Comparison of ENCODE assay signal across 8 cellular contexts in genomic region chrX:49039598-49040375, GRCh38. TPM values are rescaled to one million over a fixed set of nuclear protein-coding genes. Genes with fewer than 3 reads are reported as not detected.
A peak's percentile ranks its signal among the peaks of the same experiment; 100 is the strongest.
DNase-seq lines count a peak whose midpoint lies in the region; ATAC-seq and TF ChIP-seq lines count a peak whose summit lies in the region.

No MANE protein-coding gene starts in this region.

- no peak for TF ChIP-seq RAD21 in HCT116 (IDR thresholded peaks at IDR 0.05; ENCODE audit: low read depth)

- H3K9ac ChIP-seq in HCT116 (ENCODE audit: low read length), result peak overlapping the region; percentile 52

- H3K4me3 Mint-ChIP-seq in activated T-helper 2 cell treated with anti-CD3 and anti-CD28 coated beads, Interferon-gamma antibody, Interleukin-2, Interleukin-4, amounts not matched to agents 10 μg/mL and 5 μg/mL and 100 μg/mL, durations not matched to agents 14 hours and 24 hours and 36 hours (ENCODE audit: low read depth), result peak overlapping the region; percentile 55
- peak overlapping the region; percentile 93 for H3K4me3 Mint-ChIP-seq in nephron progenitor cell

- peaks cover 33% of the 10 kb centered on the region for H3K4me1 Mint-ChIP-seq in activated T-helper 2 cell treated with anti-CD3 and anti-CD28 coated beads, Interferon-gamma antibody, Interleukin-2, Interleukin-4, amounts not matched to agents 10 μg/mL and 5 μg/mL and 100 μg/mL, durations not matched to agents 14 hours and 24 hours and 36 hours (ENCODE audit: low read depth)
- peaks cover 41% of the 10 kb centered on the region for H3K4me1 Mint-ChIP-seq in nephron progenitor cell

- ATAC-seq in HCT116, result peak; percentile 49
- ATAC-seq in Panc1, result no peak
- peak; percentile 36 for ATAC-seq in foreskin keratinocyte
- no peak for ATAC-seq in HG03108 (IDR thresholded peaks at IDR 0.05; ENCODE audit: unreplicated experiment)

- peak; percentile 10 for TF ChIP-seq CTCF in AG09309 (IDR thresholded peaks at IDR 0.05; ENCODE audit: control insufficient read depth, insufficient read depth, low read depth, low read length, missing control alignments)
- no peak for TF ChIP-seq CTCF in HCT116 (IDR thresholded peaks at IDR 0.05 in 2 of 3, conservative IDR thresholded peaks at IDR 0.05 in 1 of 3; ENCODE audit: borderline replicate concordance in 1 of 3, insufficient read depth in 1 of 3, low read depth in 2 of 3, low read length in 2 of 3)
- no peak for TF ChIP-seq CTCF in Panc1 (IDR thresholded peaks at IDR 0.05)
- peak; percentile 51 for TF ChIP-seq CTCF in foreskin keratinocyte (conservative IDR thresholded peaks at IDR 0.05)
- no peak for TF ChIP-seq CTCF in nephron progenitor cell (IDR thresholded peaks at IDR 0.05)

- no peaks in the 10 kb centered on the region for H3K9me3 ChIP-seq in HCT116 (ENCODE audit: control insufficient read depth in 1 of 2, insufficient read depth in 1 of 2, low read depth in 1 of 2, low read length in 2 of 2)
- no peaks in the 10 kb centered on the region for H3K9me3 ChIP-seq in Panc1 (ENCODE audit: control insufficient read depth, insufficient read depth, low read depth, low read length)

- no peaks in the 10 kb centered on the region for H3K9me2 ChIP-seq in HCT116 (ENCODE audit: insufficient read depth)

- in situ Hi-C loops in Panc1 (cut with HindIII; ENCODE audit: low pct_unique_long_range_greater_than_20kb, low sequenced_read_pairs), result no loop called here

- H3K27ac ChIP-seq in HCT116 (ENCODE audit: low read depth, low read length) (peak overlapping the region; percentile 94), Panc1 (ENCODE audit: low read length) (peak overlapping the region; percentile 57), foreskin keratinocyte (peak overlapping the region; percentile 23), temporal lobe (ENCODE audit: low read depth, low read length) (peak overlapping the region; percentile 84)

- no peaks in the 10 kb centered on the region for H3K27me3 Mint-ChIP-seq in activated T-helper 2 cell treated with anti-CD3 and anti-CD28 coated beads, Interferon-gamma antibody, Interleukin-2, Interleukin-4, amounts not matched to agents 10 μg/mL and 5 μg/mL and 100 μg/mL, durations not matched to agents 14 hours and 24 hours and 36 hours (ENCODE audit: low read depth)
- peaks cover 3% of the 10 kb centered on the region for H3K27me3 Mint-ChIP-seq in nephron progenitor cell (ENCODE audit: low read depth, poor library complexity)

- H3K36me3 Mint-ChIP-seq in activated T-helper 2 cell treated with anti-CD3 and anti-CD28 coated beads, Interferon-gamma antibody, Interleukin-2, Interleukin-4, amounts not matched to agents 10 μg/mL and 5 μg/mL and 100 μg/mL, durations not matched to agents 14 hours and 24 hours and 36 hours (ENCODE audit: low read depth), result peaks cover 26% of the 10 kb centered on the region
- H3K36me3 Mint-ChIP-seq in nephron progenitor cell (ENCODE audit: low read depth), result peaks cover 20% of the 10 kb centered on the region

- RAD21 ChIA-PET in HCT116 (lab: Charles Lee; ENCODE audit: low non-redundant PET in 1 of 2, low total read pairs in 2 of 2, uncharacterized antibody in 2 of 2, unreplicated experiment in 2 of 2), result no interaction called here

- TF ChIP-seq POLR2A in HCT116 (IDR thresholded peaks at IDR 0.05; ENCODE audit: borderline replicate concordance, extremely low read depth, insufficient read depth, insufficient read length), result no peak

- POLR2A ChIA-PET in HCT116 (lab: Charles Lee), result interaction anchor here (0.8 to 1.0 kb wide), 2 partner anchors 9 to 82 kb away, joined by 3 read pairs; no protein-coding TSS in a partner anchor
- POLR2A ChIA-PET in Panc1 (lab: Charles Lee), result interaction anchor here (0.7 kb wide), 2 partner anchors 49 to 411 kb away, joined by 3 to 10 read pairs; no protein-coding TSS in a partner anchor

- intact Hi-C loops in HCT116 (cut with micrococcal nuclease) (loop anchor here (5.0 to 10.0 kb wide), 2 partner anchors 37 to 125 kb away; partner anchors contain the start of genes GRIPAP1 and MAGIX), Panc1 (cut with micrococcal nuclease; ENCODE audit: unreplicated experiment) (loop anchor here (10.0 kb wide), 1 partner anchor 65 kb away; the partner anchor contains the start of gene KCND1)
- intact Hi-C loops in activated T-helper 2 cell treated with anti-CD3 and anti-CD28 coated beads, Interferon-gamma antibody, Interleukin-2, Interleukin-4, amounts not matched to agents 10 μg/mL and 5 μg/mL and 100 μg/mL, durations not matched to agents 14 hours and 24 hours and 36 hours (cut with micrococcal nuclease), result no loop called here

- BruUV-seq in HCT116 (replicated peaks; lab: Mats Ljungman, UMichigan) (no TSS peak), Panc1 (replicated peaks; lab: Mats Ljungman, UMichigan) (no TSS peak)

- H3K4me3 ChIP-seq in AG09309 (ENCODE audit: control insufficient read depth, low read depth, low read length), result peak overlapping the region; percentile 43
- peak overlapping the region; percentile 29 to 35 for H3K4me3 ChIP-seq in HCT116 (replicated peaks in 1 of 2; ENCODE audit: low read depth in 1 of 2, low read length in 2 of 2)
- peak overlapping the region; percentile 38 to 73; a peak in 3 of 4 replicates for H3K4me3 ChIP-seq in Panc1 (ENCODE audit: low read depth in 2 of 2, low read length in 2 of 2)

- no peaks in the 10 kb centered on the region for H4K20me1 ChIP-seq in HCT116 (ENCODE audit: insufficient read depth)

- peak overlapping the region; percentile 87 for H3K4me2 ChIP-seq in HCT116 (ENCODE audit: low read length)

- H3K4me1 ChIP-seq in HCT116 (ENCODE audit: control insufficient read depth in 1 of 2, insufficient read depth in 2 of 2, low read length in 2 of 2) (peaks cover 23 to 34% of the 10 kb centered on the region in 2 experiments), Panc1 (ENCODE audit: control insufficient read depth, insufficient read depth, low read length) (peaks cover 18% of the 10 kb centered on the region), foreskin keratinocyte (no peaks in the 10 kb centered on the region)

- H3K27me3 ChIP-seq in HCT116 (ENCODE audit: insufficient read depth, low read length) (no peaks in the 10 kb centered on the region), Panc1 (ENCODE audit: control insufficient read depth, insufficient read depth, low read length) (no peaks in the 10 kb centered on the region), foreskin keratinocyte (no peaks in the 10 kb centered on the region)

- H3K36me3 ChIP-seq in HCT116 (ENCODE audit: control insufficient read depth in 1 of 2, insufficient read depth in 2 of 2, low read length in 2 of 2), result peaks cover 4 to 5% of the 10 kb centered on the region in 2 experiments; a peak in 3 of 4 replicates
- H3K36me3 ChIP-seq in Panc1 (ENCODE audit: control insufficient read depth, insufficient read depth, low read length), result no peaks in the 10 kb centered on the region; the same call in 1 of the 2 replicates

- peaks cover 36% of the 10 kb centered on the region for H3K79me2 ChIP-seq in HCT116 (ENCODE audit: insufficient read depth, low read length)

- no peak overlapping the region for H2AFZ ChIP-seq in HCT116 (ENCODE audit: low read depth, low read length, poor library complexity, severe bottlenecking)

- DNase-seq in AG09309 (ENCODE audit: low read depth) (peak; percentile 70), HCT116 (ENCODE audit: low read depth, low spot score) (peak; percentile 75), Panc1 (ENCODE audit: low read depth, low spot score) (no peak), foreskin keratinocyte (peak; percentile 77 to 87), nephron progenitor cell (peak; percentile 63)
- peak; percentile 21 for DNase-seq in activated T-helper 2 cell treated with anti-CD3 and anti-CD28 coated beads, Interferon-gamma antibody, Interleukin-2, Interleukin-4, amounts not matched to agents 10 μg/mL and 5 μg/mL and 100 μg/mL, durations not matched to agents 14 hours and 24 hours and 36 hours (ENCODE audit: low spot score)

- H3K27ac Mint-ChIP-seq in activated T-helper 2 cell treated with anti-CD3 and anti-CD28 coated beads, Interferon-gamma antibody, Interleukin-2, Interleukin-4, amounts not matched to agents 10 μg/mL and 5 μg/mL and 100 μg/mL, durations not matched to agents 14 hours and 24 hours and 36 hours, result peak overlapping the region; percentile 82
- peak overlapping the region; percentile 97 for H3K27ac Mint-ChIP-seq in nephron progenitor cell

- CTCF ChIA-PET in HCT116 (lab: Charles Lee), result no interaction called here
- CTCF ChIA-PET in Panc1 (lab: Charles Lee), result no interaction called here

- H3K9me3 Mint-ChIP-seq in activated T-helper 2 cell treated with anti-CD3 and anti-CD28 coated beads, Interferon-gamma antibody, Interleukin-2, Interleukin-4, amounts not matched to agents 10 μg/mL and 5 μg/mL and 100 μg/mL, durations not matched to agents 14 hours and 24 hours and 36 hours, result no peaks in the 10 kb centered on the region
- H3K9me3 Mint-ChIP-seq in nephron progenitor cell, result peaks cover 37% of the 10 kb centered on the region

RNA-seq across cellular contexts. Expression of gene TFE3, which starts 3.4 kb away (rescaled TPM):
- total RNA-seq in HCT116 (2021; ENCODE audit: unreplicated experiment) (17.1 TPM), Panc1 (2021; ENCODE audit: unreplicated experiment) (45.9 TPM), foreskin keratinocyte (41.4 and 41.9 TPM in 2 replicates), temporal lobe (8.9 TPM)
- 21.1 and 24.9 TPM in 2 replicates for polyA plus RNA-seq in HCT116 (2012)
- 57.6 TPM for polyA plus RNA-seq in Panc1 (2012; ENCODE audit: insufficient read length)
- total RNA-seq in activated T-helper 2 cell treated with anti-CD3 and anti-CD28 coated beads, Interferon-gamma antibody, Interleukin-2, Interleukin-4, amounts not matched to agents 10 μg/mL and 5 μg/mL and 100 μg/mL, durations not matched to agents 14 hours and 24 hours and 36 hours, result 28.4 and 28.5 TPM in 2 replicates
- polyA plus RNA-seq in foreskin keratinocyte, result 38.3 and 38.8 TPM in 2 replicates

RNA-seq across cellular contexts. Expression of gene CCDC120, which starts 19.0 kb away (rescaled TPM):
- total RNA-seq in HCT116 (2021; ENCODE audit: unreplicated experiment) (13.5 TPM), Panc1 (2021; ENCODE audit: unreplicated experiment) (11.0 TPM), foreskin keratinocyte (5.9 and 8.0 TPM in 2 replicates), temporal lobe (3.0 TPM)
- polyA plus RNA-seq in HCT116 (2012), result 8.9 and 9.0 TPM in 2 replicates
- polyA plus RNA-seq in Panc1 (2012; ENCODE audit: insufficient read length), result 9.4 TPM
- total RNA-seq in activated T-helper 2 cell treated with anti-CD3 and anti-CD28 coated beads, Interferon-gamma antibody, Interleukin-2, Interleukin-4, amounts not matched to agents 10 μg/mL and 5 μg/mL and 100 μg/mL, durations not matched to agents 14 hours and 24 hours and 36 hours, result 4.6 and 6.6 TPM in 2 replicates
- polyA plus RNA-seq in foreskin keratinocyte, result 7.3 and 7.8 TPM in 2 replicates

RNA-seq across cellular contexts. Expression of gene PRAF2, which starts 34.0 kb away (rescaled TPM):
- total RNA-seq in HCT116 (2021; ENCODE audit: unreplicated experiment) (18.8 TPM), Panc1 (2021; ENCODE audit: unreplicated experiment) (36.3 TPM), foreskin keratinocyte (11.6 and 11.9 TPM in 2 replicates), temporal lobe (3.7 TPM)
- polyA plus RNA-seq in HCT116 (2012), result 21.7 and 26.3 TPM in 2 replicates
- polyA plus RNA-seq in Panc1 (2012; ENCODE audit: insufficient read length), result 73.9 TPM
- 14.2 and 14.4 TPM in 2 replicates for total RNA-seq in activated T-helper 2 cell treated with anti-CD3 and anti-CD28 coated beads, Interferon-gamma antibody, Interleukin-2, Interleukin-4, amounts not matched to agents 10 μg/mL and 5 μg/mL and 100 μg/mL, durations not matched to agents 14 hours and 24 hours and 36 hours
- polyA plus RNA-seq in foreskin keratinocyte, result 31.6 and 31.8 TPM in 2 replicates

RNA-seq across cellular contexts. Expression of gene GRIPAP1, which starts 37.7 kb away (rescaled TPM):
- total RNA-seq in HCT116 (2021; ENCODE audit: unreplicated experiment), result 39.4 TPM
- polyA plus RNA-seq in HCT116 (2012), result 35.3 and 36.6 TPM in 2 replicates
- 51.0 TPM for total RNA-seq in Panc1 (2021; ENCODE audit: unreplicated experiment)
- 45.7 TPM for polyA plus RNA-seq in Panc1 (2012; ENCODE audit: insufficient read length)
- 86.5 and 93.1 TPM in 2 replicates for total RNA-seq in activated T-helper 2 cell treated with anti-CD3 and anti-CD28 coated beads, Interferon-gamma antibody, Interleukin-2, Interleukin-4, amounts not matched to agents 10 μg/mL and 5 μg/mL and 100 μg/mL, durations not matched to agents 14 hours and 24 hours and 36 hours
- 18.8 and 18.9 TPM in 2 replicates for total RNA-seq in foreskin keratinocyte
- 13.7 and 13.8 TPM in 2 replicates for polyA plus RNA-seq in foreskin keratinocyte
- total RNA-seq in temporal lobe, result 27.8 TPM

RNA-seq across cellular contexts. Expression of gene WDR45, which starts 39.9 kb away (rescaled TPM):
- total RNA-seq in HCT116 (2021; ENCODE audit: unreplicated experiment), result 41.7 TPM
- polyA plus RNA-seq in HCT116 (2012), result 54.2 and 54.4 TPM in 2 replicates
- total RNA-seq in Panc1 (2021; ENCODE audit: unreplicated experiment), result 49.3 TPM
- polyA plus RNA-seq in Panc1 (2012; ENCODE audit: insufficient read length), result 89.4 TPM
- 37.9 and 43.5 TPM in 2 replicates for total RNA-seq in activated T-helper 2 cell treated with anti-CD3 and anti-CD28 coated beads, Interferon-gamma antibody, Interleukin-2, Interleukin-4, amounts not matched to agents 10 μg/mL and 5 μg/mL and 100 μg/mL, durations not matched to agents 14 hours and 24 hours and 36 hours
- total RNA-seq in foreskin keratinocyte, result 25.7 and 38.8 TPM in 2 replicates
- 27.0 and 41.0 TPM in 2 replicates for polyA plus RNA-seq in foreskin keratinocyte
- total RNA-seq in temporal lobe, result 16.0 TPM

Comparison
In these comparisons a context has a peak if more than half of its experiments do, and no peak if none do; other contexts are left out.
1. CTCF ChIP-seq: peak in AG09309 (single experiment) and foreskin keratinocyte (single experiment); none in HCT116 (0 of 3), Panc1 (single experiment) and nephron progenitor cell (single experiment).
2. ATAC-seq: peak in HCT116 (single experiment) and foreskin keratinocyte (single experiment); none in Panc1 (single experiment) and HG03108 (single experiment).
3. H3K27ac ChIP-seq: peak in every context shown above with its lines; median percentile 94 in HCT116; 84 in temporal lobe; 57 in Panc1; 23 in foreskin keratinocyte.
4. Peak in every context shown above with its lines, with median percentiles within 50 percentile points of each other: H3K4me3 ChIP-seq.